Comparison of ENCODE assay signal across 20 cellular contexts in the genomic region with DNA sequence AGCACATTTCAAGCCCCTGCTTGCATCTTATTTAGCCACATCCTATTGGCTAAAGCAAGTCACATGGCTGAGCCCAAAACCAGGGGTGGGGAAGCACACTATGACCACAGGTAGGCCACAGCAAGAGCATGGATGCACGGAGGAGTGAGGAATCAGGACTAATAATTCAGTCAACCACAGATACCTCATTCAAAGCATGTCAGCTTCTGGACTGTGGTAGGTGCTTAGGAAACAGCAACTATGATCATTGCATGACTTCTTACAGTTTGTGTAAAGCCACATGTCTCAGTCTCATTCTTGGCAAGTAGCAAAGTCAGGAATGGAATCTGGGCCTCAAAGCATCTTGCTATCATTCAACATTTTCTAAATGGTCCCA.
"Had no signal": no experiment of that assay in that cellular context is flagged by ENCODE, and none has a peak within 500 bp of the region (broad histone marks: within the 10 kb centered on the region; RNA-seq: fewer than 3 reads in every experiment).

No MANE protein-coding gene starts in this region.

- H3K9me3 ChIP-seq: gastrocnemius medialis, pancreas, thoracic aorta had no signal

- H3K36me3 Mint-ChIP-seq: activated CD4-positive, alpha-beta memory T cell treated with anti-CD3 and anti-CD28 coated beads for 36 hours; activated CD8-positive, alpha-beta memory T cell treated with anti-CD3 and anti-CD28 coated beads, Interleukin-2, amount 10 ng/mL, durations not matched to agents 7 days and 5 days had no signal

- H3K4me1 Mint-ChIP-seq: activated CD4-positive, alpha-beta T cell treated with anti-CD3 and anti-CD28 coated beads for 36 hours; activated CD8-positive, alpha-beta memory T cell treated with anti-CD3 and anti-CD28 coated beads, Interleukin-2, amount 10 ng/mL, durations not matched to agents 7 days and 5 days; activated naive CD8-positive, alpha-beta T cell treated with anti-CD3 and anti-CD28 coated beads, Interleukin-2, amount 50 U/mL, for 24 hours; neural crest cell had no signal

- H3K27me3 Mint-ChIP-seq: activated CD4-positive, alpha-beta memory T cell treated with anti-CD3 and anti-CD28 coated beads for 36 hours; dendritic cell treated with granulocyte-macrophage colony-stimulating factor and Interleukin-4, amounts not matched to agents 40 ng/mL and 50 ng/mL, for 4 days had no signal

- H3K36me3 ChIP-seq: gastrocnemius medialis, heart left ventricle, pancreas, thoracic aorta had no signal

- H3K4me1 ChIP-seq: gastrocnemius medialis, heart left ventricle, pancreas had no signal

- H3K4me3 ChIP-seq: gastrocnemius medialis, heart left ventricle, lung, pancreas, thoracic aorta had no signal

- H3K27ac ChIP-seq: gastrocnemius medialis, pancreas, thoracic aorta had no signal

- H3K9me3 Mint-ChIP-seq: activated naive CD8-positive, alpha-beta T cell treated with anti-CD3 and anti-CD28 coated beads, Interleukin-2, amount 50 U/mL, for 24 hours; activated T-helper 2 cell treated with anti-CD3 and anti-CD28 coated beads, Interferon-gamma antibody, Interleukin-2, Interleukin-4, amounts not matched to agents 10 μg/mL and 5 μg/mL and 100 μg/mL, durations not matched to agents 14 hours and 24 hours and 36 hours; dendritic cell treated with granulocyte-macrophage colony-stimulating factor and Interleukin-4, amounts not matched to agents 40 ng/mL and 50 ng/mL, for 4 days; neural crest cell had no signal

- ATAC-seq: activated CD4-positive, alpha-beta T cell treated with anti-CD3 and anti-CD28 coated beads for 36 hours; activated CD8-positive, alpha-beta memory T cell treated with anti-CD3 and anti-CD28 coated beads, Interleukin-2, amount 10 ng/mL, durations not matched to agents 7 days and 5 days; activated naive CD8-positive, alpha-beta T cell treated with anti-CD3 and anti-CD28 coated beads, Interleukin-2, amount 50 U/mL, for 24 hours; gastrocnemius medialis; heart left ventricle; left colon; pancreas had no signal

- DNase-seq: activated CD4-positive, alpha-beta memory T cell treated with anti-CD3 and anti-CD28 coated beads for 36 hours; activated CD4-positive, alpha-beta T cell treated with anti-CD3 and anti-CD28 coated beads for 36 hours; activated CD8-positive, alpha-beta memory T cell treated with anti-CD3 and anti-CD28 coated beads, Interleukin-2, amount 10 ng/mL, durations not matched to agents 7 days and 5 days; activated naive CD4-positive, alpha-beta T cell treated with anti-CD3 and anti-CD28 coated beads for 36 hours; activated naive CD8-positive, alpha-beta T cell treated with anti-CD3 and anti-CD28 coated beads, Interleukin-2, amount 50 U/mL, for 24 hours; activated T-cell treated with anti-CD3 and anti-CD28 coated beads, Interleukin-2, amount 50 U/mL, for 1 hour; aorta; effector memory CD4-positive, alpha-beta T cell; gastrocnemius medialis; heart left ventricle; left colon; pancreas; stimulated activated CD4-positive, alpha-beta T cell treated with anti-CD3 and anti-CD28 coated beads, Interleukin-12 subunit alpha, Interleukin-12 subunit beta, amount 100 ng/mL, for 4 hours; stimulated activated CD4-positive, alpha-beta T cell treated with anti-CD3 and anti-CD28 coated beads, Interleukin-2, amount 100 ng/mL, for 24 hours; T-helper 9 cell had no signal

- H3K27ac Mint-ChIP-seq: activated CD4-positive, alpha-beta memory T cell treated with anti-CD3 and anti-CD28 coated beads for 36 hours; activated CD4-positive, alpha-beta T cell treated with anti-CD3 and anti-CD28 coated beads for 36 hours; activated CD8-positive, alpha-beta memory T cell treated with anti-CD3 and anti-CD28 coated beads, Interleukin-2, amount 10 ng/mL, durations not matched to agents 7 days and 5 days; activated naive CD4-positive, alpha-beta T cell treated with anti-CD3 and anti-CD28 coated beads for 36 hours; activated naive CD8-positive, alpha-beta T cell treated with anti-CD3 and anti-CD28 coated beads, Interleukin-2, amount 50 U/mL, for 24 hours; activated T-helper 2 cell treated with anti-CD3 and anti-CD28 coated beads, Interferon-gamma antibody, Interleukin-2, Interleukin-4, amounts not matched to agents 10 μg/mL and 5 μg/mL and 100 μg/mL, durations not matched to agents 14 hours and 24 hours and 36 hours; dendritic cell treated with granulocyte-macrophage colony-stimulating factor and Interleukin-4, amounts not matched to agents 40 ng/mL and 50 ng/mL, for 4 days had no signal

- H3K4me3 Mint-ChIP-seq: activated CD4-positive, alpha-beta memory T cell treated with anti-CD3 and anti-CD28 coated beads for 36 hours; activated CD4-positive, alpha-beta T cell treated with anti-CD3 and anti-CD28 coated beads for 36 hours; activated CD8-positive, alpha-beta memory T cell treated with anti-CD3 and anti-CD28 coated beads, Interleukin-2, amount 10 ng/mL, durations not matched to agents 7 days and 5 days; activated naive CD4-positive, alpha-beta T cell treated with anti-CD3 and anti-CD28 coated beads for 36 hours; activated naive CD8-positive, alpha-beta T cell treated with anti-CD3 and anti-CD28 coated beads, Interleukin-2, amount 50 U/mL, for 24 hours; dendritic cell treated with granulocyte-macrophage colony-stimulating factor and Interleukin-4, amounts not matched to agents 40 ng/mL and 50 ng/mL, for 4 days; neural crest cell had no signal

- H3K27me3 ChIP-seq: gastrocnemius medialis, pancreas had no signal
